ENCODE assay signal across 19 cellular contexts in the genomic region with DNA sequence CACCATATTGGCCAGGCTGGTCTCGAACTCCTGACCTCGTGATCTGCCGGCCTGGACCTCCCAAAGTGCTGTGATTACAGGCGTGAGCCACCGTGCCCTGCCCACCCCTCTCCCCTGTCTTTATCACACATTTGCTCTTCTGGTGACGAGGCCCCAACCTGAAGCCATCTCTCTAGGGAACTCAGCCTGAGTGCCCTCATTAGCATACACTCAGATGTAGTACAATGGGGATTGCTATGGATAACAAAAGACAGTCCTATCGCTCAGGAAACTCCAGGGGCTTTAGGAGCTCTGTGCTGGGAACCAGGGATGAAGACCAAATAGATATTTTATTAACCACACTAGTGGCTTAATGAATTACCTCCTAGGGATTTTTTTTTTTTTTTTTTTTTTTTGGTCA.
DNase-seq lines count a peak whose midpoint lies in the region; ATAC-seq and TF ChIP-seq lines count a peak whose summit lies in the region.
"Had no signal": no experiment of that assay in that cellular context is flagged by ENCODE, and none has a peak within 500 bp of the region (broad histone marks: within the 10 kb centered on the region; RNA-seq: fewer than 3 reads in every experiment).

No MANE protein-coding gene starts in this region.

- H3K4me1 ChIP-seq in A673 (ENCODE audit: insufficient read depth, low read length, poor library complexity, severe bottlenecking) (no peaks in the 10 kb centered on the region), HEK293 (ENCODE audit: control insufficient read depth, insufficient read depth, low read length) (no peaks in the 10 kb centered on the region), iPS DF 6.9 (ENCODE audit: control insufficient read depth, insufficient read depth, low read length) (peaks cover 4% of the 10 kb centered on the region; the same call in 1 of the 2 replicates)

- H3K27me3 ChIP-seq in A673 (replicated peaks; ENCODE audit: insufficient read depth, low read depth, low read length, poor library complexity) (no peaks in the 10 kb centered on the region), iPS DF 6.9 (ENCODE audit: control insufficient read depth, insufficient read depth, low read length) (no peaks in the 10 kb centered on the region)
- H3K27me3 ChIP-seq: BLaER1 treated with 17β-estradiol and CSF1 and Interleukin-3, amounts not matched to agents 10 nM and 100 nM had no signal

- TF ChIP-seq CTCF in A673 (conservative IDR thresholded peaks at IDR 0.05; ENCODE audit: low read depth, low read length) (no peak), HEK293 (tag by site-specific recombination; IDR thresholded peaks at IDR 0.05) (no peak)

- DNase-seq in A673 (ENCODE audit: low spot score) (peak; percentile 33), NCI-H524 (lab: John Stamatoyannopoulos, UW) (peak; percentile 30 to 65), iPS DF 6.9 (ENCODE audit: low read depth, low spot score) (peak; percentile 33), hypothalamus (lab: John Stamatoyannopoulos, UW) (no peak)
- DNase-seq: CD8-positive, alpha-beta memory T cell; DND-41; GDM1; HCEC 1CT; KBM-7; NCI-H1417 treated with DMSO at 0.1 percent for 48 hours; NCI-H1930; NCI-H446 treated with DMSO at 0.1 percent for 48 hours; SW 1271 had no signal

- POLR2A ChIA-PET in A673 (lab: Charles Lee; ENCODE audit: low non-redundant PET): interaction anchor here (0.7 kb wide), 1 partner anchor 20 kb away, joined by 3 read pairs; no protein-coding TSS in a partner anchor
- POLR2A ChIA-PET in HEK293 (lab: Yijun Ruan, JAX): no interaction called here

- H3K4me3 ChIP-seq in A673 (ENCODE audit: low read depth, low read length, poor library complexity, severe bottlenecking) (no peak overlapping the region), HEK293 (ENCODE audit: low read depth, low read length) (no peak overlapping the region), iPS DF 6.9 (ENCODE audit: low read length) (no peak overlapping the region)
- H3K4me3 ChIP-seq: BLaER1 treated with 17β-estradiol and CSF1 and Interleukin-3, amounts not matched to agents 10 nM and 100 nM had no signal

- CTCF ChIA-PET in A673 (lab: Charles Lee): interaction anchor here (0.7 kb wide), 1 partner anchor 18 kb away, joined by 15 read pairs; no protein-coding TSS in a partner anchor
- CTCF ChIA-PET in HEK293 (lab: Yijun Ruan, JAX): interaction anchor here (0.6 kb wide), 1 partner anchor 141 kb away, joined by 3 read pairs; no protein-coding TSS in a partner anchor

- no CpG with 5 or more reads among the region's 7 CpGs for WGBS in iPS DF 6.9 (ENCODE audit: insufficient coverage, insufficient read length)

- no TSS peak for BruUV-seq in A673 (replicated peaks; lab: Mats Ljungman, UMichigan)

- H3K9me3 ChIP-seq in A673 (ENCODE audit: low read depth, low read length, poor library complexity, severe bottlenecking) (no peaks in the 10 kb centered on the region), HEK293 (ENCODE audit: control insufficient read depth, insufficient read depth, low read depth, low read length) (no peaks in the 10 kb centered on the region), iPS DF 6.9 (ENCODE audit: control insufficient read depth, insufficient read depth, low read length) (no peaks in the 10 kb centered on the region)

- H3K36me3 ChIP-seq in A673 (ENCODE audit: insufficient read depth, low read length, poor library complexity, severe bottlenecking) (no peaks in the 10 kb centered on the region), HEK293 (ENCODE audit: control insufficient read depth in 2 of 2, insufficient read depth in 1 of 2, low read length in 2 of 2) (no peaks in the 10 kb centered on the region), iPS DF 6.9 (ENCODE audit: control insufficient read depth, insufficient read depth, low read length) (no peaks in the 10 kb centered on the region)

- ATAC-seq in HG03571 (IDR thresholded peaks at IDR 0.05; ENCODE audit: unreplicated experiment): no peak
- no peak for ATAC-seq in HG03280 (IDR thresholded peaks at IDR 0.05; ENCODE audit: unreplicated experiment)
- no peak for ATAC-seq in HG03159 (IDR thresholded peaks at IDR 0.05; ENCODE audit: unreplicated experiment)
- ATAC-seq: Panc1 had no signal

- H3K27ac ChIP-seq in A673 (ENCODE audit: low read depth, low read length, poor library complexity, severe bottlenecking): no peak overlapping the region
- no peak overlapping the region for H3K27ac ChIP-seq in HEK293 (ENCODE audit: extremely low read depth, low read depth, low read length)
- H3K27ac ChIP-seq in iPS DF 6.9 (ENCODE audit: low read length): no peak overlapping the region
- H3K27ac ChIP-seq: BLaER1 treated with 17β-estradiol and CSF1 and Interleukin-3, amounts not matched to agents 10 nM and 100 nM had no signal

- intact Hi-C loops in A673 (cut with micrococcal nuclease; ENCODE audit: unreplicated experiment): no loop called here

TF ChIP-seq in HEK293, 187 proteins besides CTCF, POLR2A, EP300 and RAD21:
- TF ChIP-seq ZNF837 (tag by site-specific recombination; IDR thresholded peaks at IDR 0.05) (no peak), INSM2 (tag by site-specific recombination; IDR thresholded peaks at IDR 0.05) (no peak), KLF1 (tag by site-specific recombination; IDR thresholded peaks at IDR 0.05) (no peak), ZNF600 (tag by site-specific recombination; IDR thresholded peaks at IDR 0.05) (0 out of 2 replicates have a peak, but pooled peaks have one; percentile 23), ZNF544 (tag by site-specific recombination; IDR thresholded peaks at IDR 0.05) (no peak), ZBTB49 (tag by site-specific recombination; IDR thresholded peaks at IDR 0.05; ENCODE audit: low read depth) (no peak)

Comparison
In these comparisons a context has a peak if more than half of its experiments do, and no peak if none do; other contexts are left out.
1. DNase-seq: peak in A673 (single experiment), NCI-H524 (2 of 2) and iPS DF 6.9 (single experiment); none in hypothalamus (0 of 51).